1 cellular context compared by ENCODE assay signal in genomic region chr14:104820669-104821228, GRCh38.
TF ChIP-seq lines count a peak whose summit lies in the region.

No MANE protein-coding gene starts in this region.

TF ChIP-seq in liver, 16 proteins besides CTCF, POLR2A, EP300 and RAD21 (continued from another document):
- no peak for TF ChIP-seq REST (IDR thresholded peaks at IDR 0.05)
